Comparison of ENCODE assay signal across 9 cellular contexts in genomic region chr15:85794598-85795319, GRCh38. TPM values are rescaled to one million over a fixed set of nuclear protein-coding genes. Genes with fewer than 3 reads are reported as not detected.
DNase-seq lines count a peak whose midpoint lies in the region; ATAC-seq, FAIRE-seq and TF ChIP-seq lines count a peak whose summit lies in the region.
"Had no signal": no experiment of that assay in that cellular context is flagged by ENCODE, and none has a peak within 500 bp of the region (broad histone marks: within the 10 kb centered on the region; RNA-seq: fewer than 3 reads in every experiment).

KLHL25 (minus strand) TSS chr15:85794925; CDS start chr15:85769810, 25,115 bp downstream.

- peaks cover 0 to 8% (median 0%) of the 10 kb centered on the region in 11 experiments; a peak in 3 of 22 replicates for H3K9me3 ChIP-seq in BLaER1 treated with 17β-estradiol and CSF1 and Interleukin-3, amounts not matched to agents 10 nM and 100 nM (replicated peaks in 1 of 11)
- H3K9me3 ChIP-seq in HepG2 (ENCODE audit: low read length) = no peaks in the 10 kb centered on the region

- H3K9ac ChIP-seq in BLaER1 treated with 17β-estradiol and CSF1 and Interleukin-3, amounts not matched to agents 10 nM and 100 nM = peak within 1 kb of the TSS; percentile 88 to 97 (median 95)
- H3K9ac ChIP-seq in HepG2 (ENCODE audit: insufficient read depth, low read depth, low read length) = peak within 1 kb of the TSS; percentile 82

- H4K20me1 ChIP-seq in BLaER1 treated with 17β-estradiol and CSF1 and Interleukin-3, amounts not matched to agents 10 nM and 100 nM = peaks cover 0 to 44% (median 25%) of the 10 kb centered on the region in 11 experiments; a peak in 17 of 22 replicates
- peaks cover 11% of the 10 kb centered on the region for H4K20me1 ChIP-seq in HepG2 (ENCODE audit: insufficient read depth, low read length)

- H3K27ac ChIP-seq in BLaER1 treated with 17β-estradiol and CSF1 and Interleukin-3, amounts not matched to agents 10 nM and 100 nM = peak within 1 kb of the TSS; percentile 62 to 92 (median 89); a peak in 21 of 22 replicates
- H3K27ac ChIP-seq in HepG2 (ENCODE audit: extremely low read length, insufficient read depth, low read length) = peak within 1 kb of the TSS; percentile 83

- in situ Hi-C loops in HepG2 (cut with HindIII; ENCODE audit: extremely low pct_ligation_motif_present, low pct_unique_long_range_greater_than_20kb) = no loop called here

- H3K27ac Mint-ChIP-seq in dendritic cell treated with granulocyte-macrophage colony-stimulating factor and Interleukin-4, amounts not matched to agents 40 ng/mL and 50 ng/mL, for 4 days = peak within 1 kb of the TSS; percentile 77

- no peaks in the 10 kb centered on the region for H3K36me3 Mint-ChIP-seq in dendritic cell treated with granulocyte-macrophage colony-stimulating factor and Interleukin-4, amounts not matched to agents 40 ng/mL and 50 ng/mL, for 4 days (ENCODE audit: low read depth)

- peak within 1 kb of the TSS; percentile 81 for H3K4me3 Mint-ChIP-seq in dendritic cell treated with granulocyte-macrophage colony-stimulating factor and Interleukin-4, amounts not matched to agents 40 ng/mL and 50 ng/mL, for 4 days

- WGBS in HepG2 (ENCODE audit: low lambda C conversion rate) = 0% methylated on average over 9 of the region's 71 CpGs

- POLR2A ChIA-PET in HepG2 (lab: Yijun Ruan, JAX) = interaction anchor here (0.9 to 1.4 kb wide), 2 partner anchors 17 to 42 kb away, joined by 3 to 4 read pairs; no protein-coding TSS in a partner anchor

- DNase-seq in NCI-H526 treated with DMSO at 0.1 percent for 48 hours (lab: John Stamatoyannopoulos, UW) = peak; percentile 90
- peak; percentile 90 for DNase-seq in activated CD4-positive, alpha-beta T cell treated with anti-CD3 and anti-CD28 coated beads, Interleukin-2, amount 50 U/mL, for 1 hour
- DNase-seq in HepG2 (ENCODE audit: low spot score) = peak; percentile 90
- DNase-seq in stimulated activated CD4-positive, alpha-beta T cell treated with anti-CD3 and anti-CD28 coated beads, Interleukin-2, amount 100 ng/mL, for 48 hours = peak; percentile 81 to 83

- TF ChIP-seq CTCF in HepG2 (CRISPR knock-in tag; IDR thresholded peaks at IDR 0.05) = no peak

- FAIRE-seq in HepG2 (lab: Jason Lieb, UNC) = no peak
- FAIRE-seq: endometrium had no signal

- BruUV-seq in HepG2 (replicated peaks; lab: Mats Ljungman, UMichigan) = no TSS peak

- TF ChIP-seq EP300 in HepG2 (IDR thresholded peaks at IDR 0.05; ENCODE audit: low read depth in 2 of 2, low read length in 2 of 2) = no peak
- TF ChIP-seq EP300 in HepG2 (CRISPR knock-in tag; IDR thresholded peaks at IDR 0.05; ENCODE audit: borderline replicate concordance) = no peak

- no peaks in the 10 kb centered on the region for H3K27me3 ChIP-seq in BLaER1 treated with 17β-estradiol and CSF1 and Interleukin-3, amounts not matched to agents 10 nM and 100 nM
- H3K27me3 ChIP-seq in HepG2 (ENCODE audit: control insufficient read depth in 1 of 2, insufficient read depth in 2 of 2, low read length in 2 of 2) = no peaks in the 10 kb centered on the region; a peak in 1 of 5 replicates

- H3K36me3 ChIP-seq in BLaER1 treated with 17β-estradiol and CSF1 and Interleukin-3, amounts not matched to agents 10 nM and 100 nM = 0 out of 22 replicates have a peak, but pooled peaks cover 0 to 9% (median 0%) of the 10 kb centered on the region in 11 experiments
- no peaks in the 10 kb centered on the region for H3K36me3 ChIP-seq in HepG2 (replicated peaks in 1 of 2; ENCODE audit: control insufficient read depth in 1 of 2, insufficient read depth in 2 of 2, low read length in 2 of 2)

- peaks cover 32% of the 10 kb centered on the region for H3K79me2 ChIP-seq in HepG2 (ENCODE audit: insufficient read depth, low read length)

- peak within 1 kb of the TSS; percentile 86 to 100 (median 96) for H3K4me3 ChIP-seq in BLaER1 treated with 17β-estradiol and CSF1 and Interleukin-3, amounts not matched to agents 10 nM and 100 nM
- peak within 1 kb of the TSS; percentile 80 to 95 (median 94) for H3K4me3 ChIP-seq in HepG2 (replicated peaks in 1 of 3; ENCODE audit: insufficient read depth in 1 of 3, low read depth in 2 of 3, low read length in 3 of 3)

- H3K4me1 ChIP-seq in BLaER1 treated with 17β-estradiol and CSF1 and Interleukin-3, amounts not matched to agents 10 nM and 100 nM = peaks cover 19 to 30% (median 28%) of the 10 kb centered on the region in 10 experiments
- H3K4me1 ChIP-seq in HepG2 (ENCODE audit: insufficient read depth, low read length) = peaks cover 33% of the 10 kb centered on the region

- H3K27me3 Mint-ChIP-seq in dendritic cell treated with granulocyte-macrophage colony-stimulating factor and Interleukin-4, amounts not matched to agents 40 ng/mL and 50 ng/mL, for 4 days = peaks cover 42% of the 10 kb centered on the region

- CTCF ChIA-PET in HepG2 (lab: Yijun Ruan, JAX; ENCODE audit: low intra/inter-chr PET ratio, low total read pairs) = no interaction called here

- intact Hi-C loops in dendritic cell treated with granulocyte-macrophage colony-stimulating factor and Interleukin-4, amounts not matched to agents 40 ng/mL and 50 ng/mL, for 4 days (cut with micrococcal nuclease) = loop anchor here (5.0 kb wide), 1 partner anchor 38 kb away; no protein-coding TSS in a partner anchor
- intact Hi-C loops in HepG2 (cut with micrococcal nuclease; ENCODE audit: unreplicated experiment) = no loop called here

- peak; percentile 97 for ATAC-seq in GM19351 (IDR thresholded peaks at IDR 0.05; ENCODE audit: unreplicated experiment)
- ATAC-seq in HG03520 (IDR thresholded peaks at IDR 0.05; ENCODE audit: unreplicated experiment) = peak; percentile 98
- ATAC-seq in HepG2 = peak; percentile 95

- H3K4me1 Mint-ChIP-seq in dendritic cell treated with granulocyte-macrophage colony-stimulating factor and Interleukin-4, amounts not matched to agents 40 ng/mL and 50 ng/mL, for 4 days (ENCODE audit: low read depth) = peaks cover 27% of the 10 kb centered on the region

- peak; percentile 68 to 80 for TF ChIP-seq POLR2A in HepG2 (IDR thresholded peaks at IDR 0.05; ENCODE audit: insufficient read depth in 1 of 2, low read depth in 2 of 2, low read length in 2 of 2)

- no peaks in the 10 kb centered on the region for H3K9me3 Mint-ChIP-seq in dendritic cell treated with granulocyte-macrophage colony-stimulating factor and Interleukin-4, amounts not matched to agents 40 ng/mL and 50 ng/mL, for 4 days

- TF ChIP-seq RAD21 in HepG2 (CRISPR knock-in tag; IDR thresholded peaks at IDR 0.05) = peak; percentile 45; the same call in 1 of the 2 replicates

- H2AFZ ChIP-seq in HepG2 (ENCODE audit: low read length) = peak within 1 kb of the TSS; percentile 99

- H3K4me2 ChIP-seq in BLaER1 treated with 17β-estradiol and CSF1 and Interleukin-3, amounts not matched to agents 10 nM and 100 nM = peak within 1 kb of the TSS; percentile 89 to 98 (median 95)
- peak within 1 kb of the TSS; percentile 93 for H3K4me2 ChIP-seq in HepG2 (ENCODE audit: low read depth, low read length)

TF ChIP-seq in HepG2, 621 proteins besides CTCF, POLR2A, EP300 and RAD21 (continues in another document):
- TF ChIP-seq TFDP1 (CRISPR knock-in tag; IDR thresholded peaks at IDR 0.05; ENCODE audit: borderline replicate concordance) (peak; percentile 27; the same call in 1 of the 2 replicates), E2F1 (CRISPR knock-in tag; IDR thresholded peaks at IDR 0.05) (no peak), NR3C1 (CRISPR knock-in tag; IDR thresholded peaks at IDR 0.05) (no peak)

RNA-seq across cellular contexts. Expression of gene KLHL25, which starts in this region (rescaled TPM):
- 7.4 and 8.2 TPM in 2 replicates for total RNA-seq in HepG2 (2016; rRNA removed; fragmentation: Illumina TruSeq; extraction: Trizol)
- 2.2 TPM in 2 replicates for total RNA-seq in HepG2 (2016; cell fraction: cytosol; rRNA removed; fragmentation: Illumina TruSeq; extraction: Trizol; ENCODE audit: low read depth)
- 6.6 and 8.0 TPM in 2 replicates for total RNA-seq in HepG2 (2016; cell fraction: insoluble cytoplasmic fraction; rRNA removed; fragmentation: Illumina TruSeq; extraction: Trizol)
- 4.1 and 4.3 TPM in 2 replicates for total RNA-seq in HepG2 (2016; cell fraction: membrane; rRNA removed; fragmentation: Illumina TruSeq; extraction: Trizol)
- 6.8 and 7.2 TPM in 2 replicates for total RNA-seq in HepG2 (2016; cell fraction: nucleus; rRNA removed; fragmentation: Illumina TruSeq; extraction: Trizol)
- polyA plus RNA-seq in HepG2 (2011; rRNA removed) = 3.7 and 5.2 TPM in 2 replicates
- 3.2 and 4.8 TPM in 2 replicates for polyA plus RNA-seq in HepG2 (2011; cell fraction: cytosol; rRNA removed)
- 9.9 and 10.8 TPM in 2 replicates for polyA plus RNA-seq in HepG2 (2011; cell fraction: nucleus; rRNA removed)
- polyA plus RNA-seq in HepG2 (2012) = 2.3 and 3.1 TPM in 2 replicates
- polyA plus RNA-seq in HepG2 (2016; cell fraction: cytosol; fragmentation: Illumina TruSeq; extraction: Trizol; ENCODE audit: low read depth) = 1.0 and 1.1 TPM in 2 replicates
- 5.4 and 5.9 TPM in 2 replicates for polyA plus RNA-seq in HepG2 (2016; cell fraction: insoluble cytoplasmic fraction; fragmentation: Illumina TruSeq; extraction: Trizol; ENCODE audit: low read depth)
- 1.7 and 2.0 TPM in 2 replicates for polyA plus RNA-seq in HepG2 (2016; cell fraction: membrane; fragmentation: Illumina TruSeq; extraction: Trizol; ENCODE audit: low read depth)
- polyA plus RNA-seq in HepG2 (2016; cell fraction: nucleus; fragmentation: Illumina TruSeq; extraction: Trizol; ENCODE audit: insufficient read depth, low read depth) = 8.0 TPM in 2 replicates
- polyA minus RNA-seq in HepG2 (2011; rRNA and poly(A)+ RNA removed; ENCODE audit: low replicate concordance) = 9.9 and 14.9 TPM in 2 replicates
- 3.3 and 4.0 TPM in 2 replicates for polyA minus RNA-seq in HepG2 (2011; cell fraction: cytosol; rRNA and poly(A)+ RNA removed)
- polyA minus RNA-seq in HepG2 (2011; cell fraction: nucleus; rRNA and poly(A)+ RNA removed) = 6.2 and 6.7 TPM in 2 replicates

Comparison
In these comparisons a context has a peak if more than half of its experiments do, and no peak if none do; other contexts are left out.
1. Peak in every context shown above with its lines: DNase-seq, ATAC-seq, H3K4me3 ChIP-seq and H3K27ac ChIP-seq.